ENCODE assay signal across 22 cellular contexts in the genomic region with DNA sequence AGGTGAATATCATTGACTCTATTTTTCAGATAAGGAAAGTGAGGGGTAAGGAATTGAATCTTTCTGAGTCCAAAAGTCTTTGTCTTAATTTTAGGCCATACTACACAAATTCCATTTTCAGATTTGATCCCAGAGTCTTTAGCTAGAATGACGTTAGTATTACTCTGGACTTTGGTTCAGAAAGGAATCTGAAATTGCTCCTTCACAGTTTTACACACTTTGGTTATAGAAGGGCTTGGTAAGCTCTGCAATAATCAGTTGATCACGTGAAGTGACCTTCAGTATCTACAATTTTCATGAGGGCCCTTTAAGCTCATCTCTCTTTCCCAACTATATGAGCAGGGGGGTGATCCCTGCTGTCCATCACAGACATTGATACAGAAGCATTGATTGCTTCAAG.
A peak's percentile ranks its signal among the peaks of the same experiment; 100 is the strongest.
DNase-seq lines count a peak whose midpoint lies in the region; ATAC-seq, FAIRE-seq and TF ChIP-seq lines count a peak whose summit lies in the region.
"Had no signal": no experiment of that assay in that cellular context is flagged by ENCODE, and none has a peak within 500 bp of the region (broad histone marks: within the 10 kb centered on the region; RNA-seq: fewer than 3 reads in every experiment).

No MANE protein-coding gene starts in this region.

- H3K4me3 ChIP-seq in hepatocyte (no peak overlapping the region), small intestine (ENCODE audit: low read depth in 1 of 2, low read length in 2 of 2) (no peak overlapping the region)
- H3K4me3 ChIP-seq: BLaER1 had no signal

- H3K9me3 ChIP-seq in hepatocyte (ENCODE audit: low read depth) (no peaks in the 10 kb centered on the region), small intestine (ENCODE audit: control insufficient read depth, low read depth) (no peaks in the 10 kb centered on the region)
- H3K9me3 ChIP-seq: BE2C, BLaER1 had no signal

- no peak overlapping the region for H2AFZ ChIP-seq in hepatocyte

- H3K79me2 ChIP-seq in hepatocyte: no peaks in the 10 kb centered on the region

- H3K9me2 ChIP-seq in hepatocyte (replicated peaks; ENCODE audit: insufficient read depth): no peaks in the 10 kb centered on the region

- H3K4me2 ChIP-seq in hepatocyte: no peak overlapping the region
- H3K4me2 ChIP-seq: BLaER1 had no signal

- FAIRE-seq in small intestine (lab: Jason Lieb, UNC): no peak
- FAIRE-seq: A204.1, G401.6, GM12891, GM19239 had no signal

- DNase-seq in hepatocyte (ENCODE audit: low spot score): peak; percentile 13
- DNase-seq in left colon: no peak
- peak; percentile 80 for DNase-seq in small intestine
- no peak for DNase-seq in effector CD8-positive, alpha-beta T cell (lab: John Stamatoyannopoulos, UW)
- no peak for DNase-seq in activated CD8-positive, alpha-beta memory T cell treated with anti-CD3 and anti-CD28 coated beads, Interleukin-2, amount 10 ng/mL, durations not matched to agents 7 days and 5 days
- DNase-seq in activated gamma-delta T cell treated with Interleukin-2 at 50 U/mL for 16 hours: no peak
- DNase-seq: 8988T; ACHN; BE2C; C1 segment of cervical spinal cord; CD4-positive, alpha-beta memory T cell; CD4-positive, CD25-positive, alpha-beta regulatory T cell; CD8-positive, alpha-beta memory T cell; COR-L47; DMS79 treated with DMSO at 0.1 percent for 48 hours; GF-D8 had no signal

- peaks cover 5% of the 10 kb centered on the region for H3K9me3 Mint-ChIP-seq in activated CD8-positive, alpha-beta memory T cell treated with anti-CD3 and anti-CD28 coated beads, Interleukin-2, amount 10 ng/mL, durations not matched to agents 7 days and 5 days (ENCODE audit: low read depth)

- WGBS in hepatocyte (ENCODE audit: low lambda C conversion rate, missing lambda C conversion rate): 64% methylated on average over 2 of the region's 2 CpGs
- WGBS in small intestine, 3 donors: 12 to 53% (median 19%) methylated on average over 2 of the region's 2 CpGs

- no peaks in the 10 kb centered on the region for H3K27me3 Mint-ChIP-seq in activated CD8-positive, alpha-beta memory T cell treated with anti-CD3 and anti-CD28 coated beads, Interleukin-2, amount 10 ng/mL, durations not matched to agents 7 days and 5 days
- H3K27me3 Mint-ChIP-seq: CD4-positive, alpha-beta memory T cell; CD4-positive, CD25-positive, alpha-beta regulatory T cell; CD8-positive, alpha-beta memory T cell had no signal

- intact Hi-C loops in left colon (cut with DNase I, micrococcal nuclease): no loop called here

- H3K4me1 Mint-ChIP-seq in activated CD8-positive, alpha-beta memory T cell treated with anti-CD3 and anti-CD28 coated beads, Interleukin-2, amount 10 ng/mL, durations not matched to agents 7 days and 5 days: no peaks in the 10 kb centered on the region
- H3K4me1 Mint-ChIP-seq: CD14-positive monocyte; CD4-positive, alpha-beta memory T cell; CD4-positive, CD25-positive, alpha-beta regulatory T cell; CD8-positive, alpha-beta memory T cell had no signal

- H3K4me1 ChIP-seq in hepatocyte (ENCODE audit: insufficient read depth): peaks cover 19% of the 10 kb centered on the region
- H3K4me1 ChIP-seq in small intestine (ENCODE audit: control insufficient read depth in 2 of 2, insufficient read depth in 1 of 2, low read depth in 1 of 2, low read length in 1 of 2): no peaks in the 10 kb centered on the region
- H3K4me1 ChIP-seq: BE2C had no signal

- CTCF ChIA-PET in activated CD8-positive, alpha-beta memory T cell treated with anti-CD3 and anti-CD28 coated beads, Interleukin-2, amount 10 ng/mL, durations not matched to agents 7 days and 5 days (lab: Charles Lee): no interaction called here

- H3K27me3 ChIP-seq in hepatocyte (no peaks in the 10 kb centered on the region), small intestine (ENCODE audit: control insufficient read depth in 2 of 2, insufficient read depth in 2 of 2, low read length in 2 of 2) (no peaks in the 10 kb centered on the region)
- H3K27me3 ChIP-seq: BE2C, BLaER1 had no signal

- no peak overlapping the region for H3K27ac Mint-ChIP-seq in activated CD8-positive, alpha-beta memory T cell treated with anti-CD3 and anti-CD28 coated beads, Interleukin-2, amount 10 ng/mL, durations not matched to agents 7 days and 5 days
- H3K27ac Mint-ChIP-seq: CD14-positive monocyte; CD4-positive, alpha-beta memory T cell; CD4-positive, CD25-positive, alpha-beta regulatory T cell; CD8-positive, alpha-beta memory T cell had no signal

- H3K36me3 Mint-ChIP-seq in activated CD8-positive, alpha-beta memory T cell treated with anti-CD3 and anti-CD28 coated beads, Interleukin-2, amount 10 ng/mL, durations not matched to agents 7 days and 5 days: no peaks in the 10 kb centered on the region
- H3K36me3 Mint-ChIP-seq: CD14-positive monocyte; CD4-positive, alpha-beta memory T cell; CD4-positive, CD25-positive, alpha-beta regulatory T cell; CD8-positive, alpha-beta memory T cell had no signal

- H3K36me3 ChIP-seq in hepatocyte (replicated peaks; ENCODE audit: insufficient read depth, low read depth) (no peaks in the 10 kb centered on the region), small intestine (ENCODE audit: control insufficient read depth in 2 of 2, insufficient read depth in 2 of 2, low read length in 2 of 2) (peaks cover 0 to 2% of the 10 kb centered on the region in 2 donors)
- H3K36me3 ChIP-seq: BE2C, BLaER1 had no signal

- H3K27ac ChIP-seq in hepatocyte (peak overlapping the region; percentile 18), small intestine (ENCODE audit: low read depth in 1 of 2, low read length in 1 of 2) (no peak overlapping the region)
- H3K27ac ChIP-seq: BLaER1 had no signal

- TF ChIP-seq CTCF in hepatocyte (IDR thresholded peaks at IDR 0.05; ENCODE audit: poor library complexity): no peak

- H4K20me1 ChIP-seq in hepatocyte (ENCODE audit: insufficient read depth, poor library complexity, severe bottlenecking): no peaks in the 10 kb centered on the region
- H4K20me1 ChIP-seq: BLaER1 had no signal

- no peak overlapping the region for H3K4me3 Mint-ChIP-seq in activated CD8-positive, alpha-beta memory T cell treated with anti-CD3 and anti-CD28 coated beads, Interleukin-2, amount 10 ng/mL, durations not matched to agents 7 days and 5 days
- H3K4me3 Mint-ChIP-seq: CD14-positive monocyte; CD4-positive, alpha-beta memory T cell; CD4-positive, CD25-positive, alpha-beta regulatory T cell; CD8-positive, alpha-beta memory T cell had no signal

- peak; percentile 89 for ATAC-seq in left colon
- ATAC-seq in activated CD8-positive, alpha-beta memory T cell treated with anti-CD3 and anti-CD28 coated beads, Interleukin-2, amount 10 ng/mL, durations not matched to agents 7 days and 5 days: no peak

Comparison
In these comparisons a context has a peak if more than half of its experiments do, and no peak if none do; other contexts are left out.
1. DNase-seq: peak in hepatocyte (single experiment) and small intestine (single experiment); none in left colon (0 of 2), effector CD8-positive, alpha-beta T cell (single experiment), activated CD8-positive, alpha-beta memory T cell treated with anti-CD3 and anti-CD28 coated beads, Interleukin-2, amount 10 ng/mL, durations not matched to agents 7 days and 5 days (single experiment) and activated gamma-delta T cell treated with Interleukin-2 at 50 U/mL for 16 hours (single experiment).